8 cellular contexts compared by ENCODE assay signal in genomic region chr3:177193706-177194268, GRCh38. TPM values are rescaled to one million over a fixed set of nuclear protein-coding genes. Genes with fewer than 3 reads are reported as not detected.
DNase-seq lines count a peak whose midpoint lies in the region; ATAC-seq and TF ChIP-seq lines count a peak whose summit lies in the region.

No MANE protein-coding gene starts in this region.

- H3F3A ChIP-seq in PC-3 (ENCODE audit: low read length, unreplicated experiment): no peaks in the 10 kb centered on the region

- H3K4me1 ChIP-seq in PC-3 (ENCODE audit: insufficient read depth, low read length): peaks cover 21% of the 10 kb centered on the region
- peaks cover 0 to under 1% of the 10 kb centered on the region in 2 donors for H3K4me1 ChIP-seq in esophagus (ENCODE audit: control insufficient read depth in 2 of 2, insufficient read depth in 2 of 2, low read length in 1 of 2)

- H3K9me2 ChIP-seq in PC-3 (replicated peaks; ENCODE audit: low read length): no peaks in the 10 kb centered on the region

- DNase-seq in NCI-H748 (lab: John Stamatoyannopoulos, UW; ENCODE audit: unreplicated experiment) (peak; percentile 52), NCI-H748 treated with DMSO at 0.1 percent for 48 hours (lab: John Stamatoyannopoulos, UW) (no peak), PC-3 (no peak), KBM-7 (no peak), middle frontal gyrus (ENCODE audit: extremely low spot score, low spot score) (no peak)

- H3K36me3 ChIP-seq in PC-3 (ENCODE audit: low read depth, low read length): peaks cover 7% of the 10 kb centered on the region
- H3K36me3 ChIP-seq in esophagus (ENCODE audit: control insufficient read depth in 2 of 2, insufficient read depth in 2 of 2, low read length in 1 of 2): no peaks in the 10 kb centered on the region

- peaks cover 80% of the 10 kb centered on the region for H3K79me2 ChIP-seq in PC-3 (ENCODE audit: low read length)

- POLR2A ChIA-PET in PC-3 (lab: Charles Lee; ENCODE audit: unreplicated experiment): no interaction called here

- H3K9ac ChIP-seq in PC-3 (ENCODE audit: low read length): no peak overlapping the region

- H3K9me3 ChIP-seq in PC-3 (ENCODE audit: low read length) (no peaks in the 10 kb centered on the region), esophagus (ENCODE audit: control insufficient read depth in 2 of 2, insufficient read depth in 1 of 2, low read depth in 1 of 2, low read length in 1 of 2) (no peaks in the 10 kb centered on the region)

- H3K4me3 ChIP-seq in PC-3 (ENCODE audit: low read length) (peak overlapping the region; percentile 92), esophagus (ENCODE audit: low read depth in 1 of 2, low read length in 2 of 2) (no peak overlapping the region), skin epidermis (no peak overlapping the region)

- ATAC-seq in PC-3 (no peak), GM21576 (IDR thresholded peaks at IDR 0.05; ENCODE audit: unreplicated experiment) (no peak)

- no peaks in the 10 kb centered on the region for H3K27me3 ChIP-seq in PC-3 (ENCODE audit: low read length)
- H3K27me3 ChIP-seq in esophagus (ENCODE audit: control insufficient read depth in 1 of 2, insufficient read depth in 2 of 2, low read length in 2 of 2): no peaks in the 10 kb centered on the region

- H3K27ac ChIP-seq in PC-3 (ENCODE audit: low read length) (no peak overlapping the region), esophagus (ENCODE audit: low read depth in 2 of 2, low read length in 1 of 2) (peak overlapping the region; percentile 9 to 37), skin epidermis (peak overlapping the region in 11 of 21 experiments; percentile 3 to 100 (median 37))

- TF ChIP-seq CTCF in PC-3 (conservative IDR thresholded peaks at IDR 0.05; ENCODE audit: low read depth, low read length): no peak

- H4K20me1 ChIP-seq in PC-3 (ENCODE audit: low read length): peaks cover 30% of the 10 kb centered on the region

- intact Hi-C loops in PC-3 (cut with micrococcal nuclease): loop anchor here (2.0 kb wide), 1 partner anchor 43 kb away; no protein-coding TSS in a partner anchor

- 57 to 59% methylated on average over 8 of the region's 8 CpGs for WGBS in esophagus, 2 donors

- in situ Hi-C loops in KBM-7 (cut with MboI; ENCODE audit: low pct_unique_long_range_greater_than_20kb, low sequenced_read_pairs): loop anchor here (10.0 kb wide), 1 partner anchor 161 kb away; no protein-coding TSS in a partner anchor

- no TSS peak for BruUV-seq in PC-3 (replicated peaks; lab: Mats Ljungman, UMichigan)

- CTCF ChIA-PET in PC-3 (lab: Charles Lee): no interaction called here

- H2AFZ ChIP-seq in PC-3 (ENCODE audit: low read length): no peak overlapping the region

- peak overlapping the region; percentile 92 for H3K4me2 ChIP-seq in PC-3 (ENCODE audit: low read length)

RNA-seq across cellular contexts. Expression of gene TBL1XR1, which starts 3.5 kb away (rescaled TPM):
- 77.6 and 109 TPM in 2 replicates for total RNA-seq in PC-3 (2014; rRNA removed)
- polyA plus RNA-seq in esophagus: 10 to 100 TPM; 16.2 to 19.3 TPM
